ENCODE assay signal across 21 cellular contexts in genomic region chr3:69823710-69824109, GRCh38.
"Had no signal": no experiment of that assay in that cellular context is flagged by ENCODE, and none has a peak within 500 bp of the region (broad histone marks: within the 10 kb centered on the region; RNA-seq: fewer than 3 reads in every experiment).

No MANE protein-coding gene starts in this region.

- H3K27me3 ChIP-seq: neutrophil had no signal

- H3K4me1 Mint-ChIP-seq: natural killer cell, WTC11 had no signal

- H3K4me3 ChIP-seq: left ventricle myocardium inferior had no signal

- H3K4me3 Mint-ChIP-seq: activated CD8-positive, alpha-beta T cell treated with anti-CD3 and anti-CD28 coated beads for 36 hours; activated T-cell treated with anti-CD3 and anti-CD28 coated beads, Interleukin-2, amount 50 U/mL, for 72 hours; dendritic cell treated with granulocyte-macrophage colony-stimulating factor and Interleukin-4, amounts not matched to agents 40 ng/mL and 50 ng/mL, for 4 days; natural killer cell; WTC11 had no signal

- ATAC-seq: activated CD8-positive, alpha-beta T cell treated with anti-CD3 and anti-CD28 coated beads for 36 hours; activated naive CD4-positive, alpha-beta T cell treated with anti-CD3 and anti-CD28 coated beads, Interleukin-2, amount 50 U/mL, for 72 hours; activated T-cell treated with anti-CD3 and anti-CD28 coated beads, Interleukin-2, amount 50 U/mL, for 72 hours; natural killer cell; WTC11 had no signal

- H3K36me3 ChIP-seq: left ventricle myocardium inferior, neutrophil had no signal

- DNase-seq: activated CD4-positive, alpha-beta T cell treated with anti-CD3 and anti-CD28 coated beads for 4 hours; activated CD8-positive, alpha-beta memory T cell treated with anti-CD3 and anti-CD28 coated beads, Interleukin-2, amount 50 U/mL, for 48 hours; activated CD8-positive, alpha-beta T cell treated with anti-CD3 and anti-CD28 coated beads for 36 hours; activated gamma-delta T cell; activated T-cell treated with anti-CD3 and anti-CD28 coated beads, Interleukin-2, amount 50 U/mL, for 72 hours; amygdala; hippocampal formation; kidney; left ventricle myocardium inferior; mesenchymal stem cell; natural killer cell; stimulated activated CD4-positive, alpha-beta T cell treated with anti-CD3 and anti-CD28 coated beads, Interleukin-2, amount 100 ng/mL, for 48 hours; stimulated activated naive CD4-positive, alpha-beta T cell; T-helper 2 cell; trophoblast cell had no signal

- H3K9me3 Mint-ChIP-seq: activated CD8-positive, alpha-beta T cell treated with anti-CD3 and anti-CD28 coated beads for 36 hours; dendritic cell treated with granulocyte-macrophage colony-stimulating factor and Interleukin-4, amounts not matched to agents 40 ng/mL and 50 ng/mL, for 4 days; WTC11 had no signal

- H3K36me3 Mint-ChIP-seq: activated naive CD4-positive, alpha-beta T cell treated with anti-CD3 and anti-CD28 coated beads, Interleukin-2, amount 50 U/mL, for 72 hours; natural killer cell; WTC11 had no signal

- H3K27ac Mint-ChIP-seq: activated CD8-positive, alpha-beta T cell treated with anti-CD3 and anti-CD28 coated beads for 36 hours; activated naive CD4-positive, alpha-beta T cell treated with anti-CD3 and anti-CD28 coated beads, Interleukin-2, amount 50 U/mL, for 72 hours; activated T-cell treated with anti-CD3 and anti-CD28 coated beads, Interleukin-2, amount 50 U/mL, for 72 hours; natural killer cell; WTC11 had no signal

- H3K9me3 ChIP-seq: neutrophil had no signal

- H3K27ac ChIP-seq: epithelial cell of prostate, left ventricle myocardium inferior, neutrophil, parathyroid adenoma had no signal

- H2AFZ ChIP-seq: parathyroid adenoma had no signal

- H3K27me3 Mint-ChIP-seq: activated CD8-positive, alpha-beta T cell treated with anti-CD3 and anti-CD28 coated beads for 36 hours; dendritic cell treated with granulocyte-macrophage colony-stimulating factor and Interleukin-4, amounts not matched to agents 40 ng/mL and 50 ng/mL, for 4 days had no signal

- H3K9ac ChIP-seq: parathyroid adenoma had no signal

- H3K4me1 ChIP-seq: parathyroid adenoma had no signal
